ENCODE assay signal across 8 cellular contexts in genomic region chr1:211305044-211305443, GRCh38. TPM values are rescaled to one million over a fixed set of nuclear protein-coding genes. Genes with fewer than 3 reads are reported as not detected.
DNase-seq lines count a peak whose midpoint lies in the region; ATAC-seq lines count a peak whose summit lies in the region.

No MANE protein-coding gene starts in this region.

- H3K27me3 Mint-ChIP-seq in T-helper 17 cell, result no peaks in the 10 kb centered on the region

- no peak overlapping the region for H3K27ac Mint-ChIP-seq in T-helper 17 cell

- H3K9me3 ChIP-seq in T-helper 17 cell (ENCODE audit: control insufficient read depth, low read length, poor library complexity, severe bottlenecking), result no peaks in the 10 kb centered on the region

- peak; percentile 96 for ATAC-seq in GM19452 (IDR thresholded peaks at IDR 0.05; ENCODE audit: unreplicated experiment)
- peak; percentile 96 for ATAC-seq in HG03139 (IDR thresholded peaks at IDR 0.05; ENCODE audit: unreplicated experiment)
- ATAC-seq in T-helper 17 cell, result no peak

- H3K4me3 Mint-ChIP-seq in T-helper 17 cell, result no peak overlapping the region

- H3K36me3 Mint-ChIP-seq in T-helper 17 cell (ENCODE audit: low read depth), result peaks cover 11% of the 10 kb centered on the region

- peaks cover 18% of the 10 kb centered on the region for H3K4me1 Mint-ChIP-seq in T-helper 17 cell

- DNase-seq in EL (peak; percentile 51), cerebellum (ENCODE audit: low spot score) (peak; percentile 32), NCI-H128 (lab: John Stamatoyannopoulos, UW; ENCODE audit: unreplicated experiment) (no peak), T-helper 17 cell (no peak), germinal center (ENCODE audit: low spot score) (no peak), HuH-7 (ENCODE audit: low spot score) (no peak)

RNA-seq across cellular contexts. Expression of gene TRAF5, which starts 21.6 kb away (rescaled TPM):
- total RNA-seq in cerebellum (19.5 TPM), T-helper 17 cell (10 to 100 TPM; 52.3 to 59.9 TPM)

RNA-seq across cellular contexts. Expression of gene RCOR3, which starts 45.9 kb away (rescaled TPM):
- total RNA-seq in cerebellum (60.1 TPM), T-helper 17 cell (10 to 100 TPM; 58.5 to 64.0 TPM)

Comparison
In these comparisons a context has a peak if more than half of its experiments do, and no peak if none do; other contexts are left out.
1. DNase-seq: peak in EL (single experiment) and cerebellum (single experiment); none in NCI-H128 (single experiment), T-helper 17 cell (0 of 3), germinal center (single experiment) and HuH-7 (single experiment).